ENCODE assay signal across 8 cellular contexts in the genomic region with DNA sequence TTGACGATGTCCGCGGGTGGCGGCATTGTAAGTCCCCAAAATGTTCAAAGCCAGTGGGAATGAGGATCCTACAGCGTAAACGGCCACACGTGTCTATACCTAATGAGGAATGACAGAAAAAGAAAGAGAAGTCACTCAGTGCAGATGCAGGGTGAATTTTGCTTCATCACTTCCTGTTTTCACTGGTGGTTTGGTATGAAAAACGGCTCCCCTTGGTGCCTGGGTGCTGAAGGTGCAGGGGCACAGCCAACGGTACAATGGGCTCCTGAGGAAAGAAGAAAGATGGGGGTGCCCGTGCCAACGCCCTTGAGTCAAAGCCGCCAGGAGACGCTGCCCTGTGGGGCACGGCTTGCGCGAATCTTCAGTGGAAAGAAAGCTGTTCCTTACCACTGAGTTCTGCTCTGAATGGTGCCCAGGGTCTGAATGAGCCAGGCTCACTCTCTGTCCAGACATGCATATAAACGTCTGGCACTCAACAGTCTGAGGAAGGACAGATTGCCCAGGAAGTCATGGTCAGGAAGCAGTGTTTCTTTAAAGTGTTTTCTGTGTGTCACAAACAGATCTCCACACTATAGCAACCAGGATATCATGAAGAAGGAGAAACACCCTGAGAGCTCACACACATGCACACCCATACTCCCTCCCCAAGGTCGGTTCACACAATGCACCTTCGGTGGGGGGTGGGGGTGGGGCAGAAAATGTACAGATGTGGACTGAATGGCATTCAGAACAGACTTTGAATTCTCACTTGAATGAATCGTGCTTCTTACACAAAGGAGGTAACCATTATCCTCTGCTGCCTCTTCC.
DNase-seq lines count a peak whose midpoint lies in the region; ATAC-seq lines count a peak whose summit lies in the region.

No MANE protein-coding gene starts in this region.

- no peak overlapping the region for H4K8ac ChIP-seq in mesenchymal stem cell (ENCODE audit: low read length)

- H3K9me3 ChIP-seq in mesenchymal stem cell (ENCODE audit: control insufficient read depth, low read length): no peaks in the 10 kb centered on the region

- no peaks in the 10 kb centered on the region for H3K27me3 Mint-ChIP-seq in activated naive CD8-positive, alpha-beta T cell

- H3K36me3 ChIP-seq in mesenchymal stem cell (ENCODE audit: control insufficient read depth in 1 of 2, insufficient read depth in 2 of 2, low read depth in 1 of 2, low read length in 2 of 2): no peaks in the 10 kb centered on the region

- H3K4ac ChIP-seq in mesenchymal stem cell (ENCODE audit: low read depth in 1 of 2, low read length in 2 of 2): no peak overlapping the region

- no peak overlapping the region for H3K4me2 ChIP-seq in mesenchymal stem cell (ENCODE audit: low read length, poor library complexity, severe bottlenecking)

- peak overlapping the region; percentile 99 for H3K27ac Mint-ChIP-seq in activated naive CD8-positive, alpha-beta T cell

- no peak overlapping the region for H4K91ac ChIP-seq in mesenchymal stem cell (ENCODE audit: low read length)

- H2BK5ac ChIP-seq in mesenchymal stem cell (ENCODE audit: low read depth, low read length, poor library complexity, severe bottlenecking): no peak overlapping the region

- no peak overlapping the region for H3K27ac ChIP-seq in mesenchymal stem cell (ENCODE audit: low read length, poor library complexity, severe bottlenecking)

- H3K4me1 Mint-ChIP-seq in activated naive CD8-positive, alpha-beta T cell (ENCODE audit: low read depth): peaks cover 67% of the 10 kb centered on the region

- no peaks in the 10 kb centered on the region for H3K9me3 Mint-ChIP-seq in activated naive CD8-positive, alpha-beta T cell (ENCODE audit: low read depth)

- H2BK12ac ChIP-seq in mesenchymal stem cell (ENCODE audit: low read length in 2 of 2): no peak overlapping the region

- WGBS in mesenchymal stem cell: 88% methylated on average over 17 of the region's 20 CpGs

- H3K4me1 ChIP-seq in mesenchymal stem cell (ENCODE audit: control insufficient read depth, insufficient read depth, low read depth, low read length): no peaks in the 10 kb centered on the region

- H2BK120ac ChIP-seq in mesenchymal stem cell (ENCODE audit: low read depth, low read length): no peak overlapping the region

- no peak overlapping the region for H2AK5ac ChIP-seq in mesenchymal stem cell (ENCODE audit: low read length, severe bottlenecking)

- no peaks in the 10 kb centered on the region for H3K27me3 ChIP-seq in mesenchymal stem cell (ENCODE audit: control insufficient read depth in 1 of 2, insufficient read depth in 1 of 2, low read length in 2 of 2)

- H3K23ac ChIP-seq in mesenchymal stem cell (ENCODE audit: low read length in 2 of 2): no peak overlapping the region

- no peak overlapping the region for H2BK15ac ChIP-seq in mesenchymal stem cell (ENCODE audit: low read depth, poor library complexity, severe bottlenecking)

- H3K79me1 ChIP-seq in mesenchymal stem cell (replicated peaks; ENCODE audit: low read length, poor library complexity, severe bottlenecking): no peaks in the 10 kb centered on the region

- no peak overlapping the region for H3K18ac ChIP-seq in mesenchymal stem cell (ENCODE audit: low read depth in 1 of 2, low read length in 2 of 2)

- DNase-seq in T follicular helper cell (ENCODE audit: low read depth) (peak; percentile 63), pons (ENCODE audit: low spot score) (peak; percentile 71), mesenchymal stem cell (no peak), kidney tubule cell (ENCODE audit: low spot score) (no peak), cerebellum (ENCODE audit: low spot score) (no peak)

- H3K14ac ChIP-seq in mesenchymal stem cell (ENCODE audit: low read length in 2 of 2): no peak overlapping the region

- ATAC-seq in GM18909 (IDR thresholded peaks at IDR 0.05; ENCODE audit: poor library complexity, unreplicated experiment) (peak; percentile 70), HG03060 (IDR thresholded peaks at IDR 0.05; ENCODE audit: low read depth, unreplicated experiment) (peak; percentile 39)

- peak overlapping the region; percentile 93 for H3K4me3 Mint-ChIP-seq in activated naive CD8-positive, alpha-beta T cell

- no peak overlapping the region for H3K4me3 ChIP-seq in mesenchymal stem cell (ENCODE audit: insufficient read depth in 1 of 2, low read depth in 1 of 2, low read length in 2 of 2)

- peaks cover 8% of the 10 kb centered on the region for H3K36me3 Mint-ChIP-seq in activated naive CD8-positive, alpha-beta T cell

- H2AFZ ChIP-seq in mesenchymal stem cell (ENCODE audit: low read depth, low read length): no peak overlapping the region

- no peak overlapping the region for H3K9ac ChIP-seq in mesenchymal stem cell (ENCODE audit: low read length)

Comparison
In these comparisons a context has a peak if more than half of its experiments do, and no peak if none do; other contexts are left out.
1. DNase-seq: peak in T follicular helper cell (single experiment) and pons (single experiment); none in mesenchymal stem cell (single experiment), kidney tubule cell (single experiment) and cerebellum (single experiment).